ENCODE assay signal across 8 cellular contexts in genomic region chr11:3091846-3092602, GRCh38. TPM values are rescaled to one million over a fixed set of nuclear protein-coding genes. Genes with fewer than 3 reads are reported as not detected.
DNase-seq lines count a peak whose midpoint lies in the region; ATAC-seq and TF ChIP-seq lines count a peak whose summit lies in the region.

No MANE protein-coding gene starts in this region.

- peak; percentile 93 for ATAC-seq in CD4-positive, alpha-beta T cell (ENCODE audit: poor library complexity)
- no peak for ATAC-seq in HG03025 (IDR thresholded peaks at IDR 0.05; ENCODE audit: low FRiP score, unreplicated experiment)

- no peaks in the 10 kb centered on the region for H3K27me3 Mint-ChIP-seq in CD4-positive, alpha-beta T cell

- POLR2A ChIA-PET in CD4-positive, alpha-beta T cell (lab: Charles Lee): interaction anchor here (0.7 to 1.6 kb wide), 9 partner anchors 42 to 559 kb away, joined by 3 to 11 read pairs (median 4); partner anchors contain the start of gene NAP1L4

- H3K4me3 ChIP-seq in NB4 (ENCODE audit: low read depth, low read length) (no peak overlapping the region), spleen (no peak overlapping the region)

- H3K27ac Mint-ChIP-seq in CD4-positive, alpha-beta T cell: no peak overlapping the region

- H3K27me3 ChIP-seq in CD4-positive, alpha-beta T cell (ENCODE audit: control insufficient read depth, insufficient read depth, low read length): no peaks in the 10 kb centered on the region
- H3K27me3 ChIP-seq in spleen (replicated peaks in 1 of 7): peaks cover 0 to 4% (median 0%) of the 10 kb centered on the region in 7 donors

- H3K36me3 Mint-ChIP-seq in CD4-positive, alpha-beta T cell (ENCODE audit: low read depth): peaks cover 4% of the 10 kb centered on the region

- WGBS in spleen, 5 donors: 39 to 47% (median 43%) methylated on average over 25 to 27 of the region's 27 CpGs

- peaks cover 0 to 90% (median 22%) of the 10 kb centered on the region in 6 donors for H3K36me3 ChIP-seq in spleen

- TF ChIP-seq POLR2A in NB4 (IDR thresholded peaks at IDR 0.05; ENCODE audit: extremely low read depth, insufficient read length) (no peak), spleen (IDR thresholded peaks at IDR 0.05) (no peak)

- CTCF ChIA-PET in CD4-positive, alpha-beta T cell (lab: Charles Lee): interaction anchor here (0.7 to 3.8 kb wide), 18 partner anchors 15 to 560 kb away, joined by 3 to 60 read pairs (median 4); partner anchors contain the start of genes CARS1 and NAP1L4

- intact Hi-C loops in CD4-positive, alpha-beta T cell (cut with DNase I, micrococcal nuclease): loop anchor here (1.0 to 2.0 kb wide), 6 partner anchors 55 to 663 kb away; no protein-coding TSS in a partner anchor
- intact Hi-C loops in spleen (cut with DNase I; ENCODE audit: low total_unique reads): loop anchor here (5.0 kb wide), 1 partner anchor 55 kb away; no protein-coding TSS in a partner anchor

- peaks cover 4 to 52% (median 22%) of the 10 kb centered on the region in 6 donors for H3K4me1 ChIP-seq in spleen

- DNase-seq in CD4-positive, alpha-beta T cell: peak; percentile 49 to 79 (median 64)
- DNase-seq in GM20000 (ENCODE audit: low spot score): peak; percentile 94
- DNase-seq in NB4 (ENCODE audit: low read depth): peak; percentile 70
- peak; percentile 44 for DNase-seq in T-helper 22 cell (ENCODE audit: low read depth)
- peak in 40 of 56 donors; percentile 1 to 68 (median 31) for DNase-seq in amygdala (lab: John Stamatoyannopoulos, UW)
- peak in 43 of 51 donors; percentile 7 to 78 (median 38) for DNase-seq in hypothalamus (lab: John Stamatoyannopoulos, UW)
- peak; percentile 93 for DNase-seq in spleen

- no peaks in the 10 kb centered on the region for H3K9me3 Mint-ChIP-seq in CD4-positive, alpha-beta T cell

- no peak overlapping the region for H3K27ac ChIP-seq in CD4-positive, alpha-beta T cell (ENCODE audit: low read depth, low read length)
- no peak overlapping the region for H3K27ac ChIP-seq in spleen

- H3K4me1 Mint-ChIP-seq in CD4-positive, alpha-beta T cell (ENCODE audit: low read depth): no peaks in the 10 kb centered on the region

- peak; percentile 96 for TF ChIP-seq CTCF in CD4-positive, alpha-beta T cell (IDR thresholded peaks at IDR 0.05)
- TF ChIP-seq CTCF in GM20000 (IDR thresholded peaks at IDR 0.05; ENCODE audit: extremely low read depth, missing control alignments) (peak; percentile 95), NB4 (IDR thresholded peaks at IDR 0.05; ENCODE audit: low read depth, low read length) (peak; percentile 84), spleen (IDR thresholded peaks at IDR 0.05 in 8 of 11, conservative IDR thresholded peaks at IDR 0.05 in 3 of 11) (peak; percentile 93 to 99 (median 99))

- H3K4me3 Mint-ChIP-seq in CD4-positive, alpha-beta T cell: no peak overlapping the region

- no peaks in the 10 kb centered on the region for H3K9me3 ChIP-seq in CD4-positive, alpha-beta T cell (ENCODE audit: control insufficient read depth, low read length)
- no peaks in the 10 kb centered on the region for H3K9me3 ChIP-seq in spleen

RNA-seq across cellular contexts. Expression of gene CARS1, which starts 34.8 kb away (rescaled TPM):
- 10 to 100 TPM; 24.1 to 25.2 TPM for total RNA-seq in CD4-positive, alpha-beta T cell
- total RNA-seq in spleen: 10 to 100 TPM; 32.7 to 64.9 (median 39.0) TPM
- 10 to 100 TPM; 18.6 to 27.5 (median 24.0) TPM for polyA plus RNA-seq in spleen

Comparison
In these comparisons a context has a peak if more than half of its experiments do, and no peak if none do; other contexts are left out.
1. DNase-seq: peak in every context shown above with its lines; median percentile 94 in GM20000; 93 in spleen; 70 in NB4; 64 in CD4-positive, alpha-beta T cell; 44 in T-helper 22 cell; 38 in hypothalamus; 31 in amygdala.